1 cellular context compared by ENCODE assay signal in genomic region chr16:3400779-3401688, GRCh38.
TF ChIP-seq lines count a peak whose summit lies in the region.

TSS of gene ZNF174 (plus strand) at chr16:3401215. CDS start at chr16:3402005, 790 bp downstream.
TSS of gene ZSCAN32 (minus strand) at chr16:3401004. CDS start at chr16:3397557, 3,447 bp downstream.

TF ChIP-seq in SK-N-SH, 30 proteins besides CTCF, POLR2A, EP300 and RAD21 (continued from another document):
- TF ChIP-seq REST (IDR thresholded peaks at IDR 0.05; ENCODE audit: low read depth, low read length) (no peak; the same call in 1 of the 2 replicates), POLR2AphosphoS5 (IDR thresholded peaks at IDR 0.05; ENCODE audit: low read depth, low read length) (peak; percentile 83), NRF1 (IDR thresholded peaks at IDR 0.05; ENCODE audit: low read depth, low read length) (peak; percentile 94), CHD2 (IDR thresholded peaks at IDR 0.05; ENCODE audit: low read length, partially characterized antibody) (peak; percentile 94), FOXJ3 (CRISPR knock-in tag; IDR thresholded peaks at IDR 0.05) (no peak), FOXM1 (IDR thresholded peaks at IDR 0.05; ENCODE audit: low read depth) (no peak; the same call in 1 of the 2 replicates), MXI1 (IDR thresholded peaks at IDR 0.05; ENCODE audit: low read depth, low read length) (no peak; the same call in none of the 2 replicates), RXRA (IDR thresholded peaks at IDR 0.05; ENCODE audit: borderline replicate concordance, low read depth) (no peak), JUND (IDR thresholded peaks at IDR 0.05) (no peak), SMC3 (IDR thresholded peaks at IDR 0.05; ENCODE audit: low read depth, low read length) (no peak), RCOR1 (IDR thresholded peaks at IDR 0.05; ENCODE audit: low read length) (no peak), NFIC (IDR thresholded peaks at IDR 0.05; ENCODE audit: borderline replicate concordance) (no peak), USF2 (IDR thresholded peaks at IDR 0.05; ENCODE audit: borderline replicate concordance, low read depth, low read length) (no peak)
- TF ChIP-seq, protein P1, sequence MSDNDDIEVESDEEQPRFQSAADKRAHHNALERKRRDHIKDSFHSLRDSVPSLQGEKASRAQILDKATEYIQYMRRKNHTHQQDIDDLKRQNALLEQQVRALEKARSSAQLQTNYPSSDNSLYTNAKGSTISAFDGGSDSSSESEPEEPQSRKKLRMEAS (IDR thresholded peaks at IDR 0.05; ENCODE audit: low read depth), result peak; percentile 51; the same call in 1 of the 2 replicates
